In the genomic region with DNA sequence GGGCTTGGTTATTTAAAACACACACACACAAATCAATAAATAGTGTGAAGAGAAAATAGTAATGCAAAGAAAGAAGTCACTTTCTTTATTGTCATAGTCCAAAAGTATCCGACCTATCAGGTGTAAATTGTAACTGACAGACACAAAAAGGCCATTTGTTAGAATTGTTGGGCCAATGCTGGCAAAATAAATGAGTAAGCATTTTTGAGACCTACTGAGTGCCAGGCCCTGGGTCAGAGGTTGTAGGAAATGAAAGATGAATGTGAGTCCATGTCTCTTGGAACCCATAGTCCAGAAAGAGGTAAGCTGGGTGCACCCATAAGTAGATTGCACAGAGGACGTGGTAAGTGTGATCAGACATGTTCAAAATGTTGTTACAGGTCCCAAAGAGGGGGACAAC, we compare ENCODE assay signal across 28 cellular contexts. TPM values are rescaled to one million over a fixed set of nuclear protein-coding genes. Genes with fewer than 3 reads are reported as not detected.
"Had no signal": no experiment of that assay in that cellular context is flagged by ENCODE, and none has a peak within 500 bp of the region (broad histone marks: within the 10 kb centered on the region; RNA-seq: fewer than 3 reads in every experiment).

No MANE protein-coding gene starts in this region.

- H3K4me1 ChIP-seq: colonic mucosa, esophagus squamous epithelium, gastrocnemius medialis, heart right ventricle, left lung, lower lobe of right lung had no signal

- H3K36me3 ChIP-seq: colonic mucosa, esophagus squamous epithelium, gastrocnemius medialis, heart right ventricle, left lung, lower lobe of right lung had no signal

- H3K27ac Mint-ChIP-seq: effector memory CD8-positive, alpha-beta T cell; endodermal cell; mesothelial cell of epicardium had no signal

- FAIRE-seq: endometrium, islet of Langerhans, keratinocyte had no signal

- H3K9me3 Mint-ChIP-seq: dendritic cell treated with granulocyte-macrophage colony-stimulating factor and Interleukin-4, amounts not matched to agents 40 ng/mL and 50 ng/mL, for 4 days; effector memory CD8-positive, alpha-beta T cell; endodermal cell had no signal

- H3K9me3 ChIP-seq: colonic mucosa, esophagus squamous epithelium, gastrocnemius medialis, left lung, lower lobe of right lung, mucosa of descending colon had no signal

- H3K36me3 Mint-ChIP-seq: mesothelial cell of epicardium had no signal

- H3K4me3 Mint-ChIP-seq: dendritic cell treated with granulocyte-macrophage colony-stimulating factor and Interleukin-4, amounts not matched to agents 40 ng/mL and 50 ng/mL, for 4 days; effector memory CD8-positive, alpha-beta T cell; endodermal cell; mesothelial cell of epicardium had no signal

- H3K27me3 ChIP-seq: colonic mucosa, esophagus squamous epithelium, gastrocnemius medialis, heart right ventricle, left lung had no signal

- DNase-seq: colonic mucosa; cortex of kidney; effector CD8-positive, alpha-beta T cell; effector memory CD8-positive, alpha-beta T cell; endodermal cell; erythroblast; esophagus squamous epithelium; foreskin fibroblast; foreskin melanocyte; gastrocnemius medialis; glutamatergic neuron; head of caudate nucleus; heart right ventricle; hippocampal formation; left cardiac atrium; left lung; left ventricle myocardium superior; lower lobe of right lung; mesenchymal stem cell; mucosa of descending colon had no signal

- H3K4me3 ChIP-seq: colonic mucosa, esophagus squamous epithelium, gastrocnemius medialis, heart right ventricle, left lung, lower lobe of right lung, mucosa of descending colon had no signal

- ATAC-seq: effector memory CD8-positive, alpha-beta T cell; esophagus mucosa; gastrocnemius medialis; heart right ventricle; left cardiac atrium; left lung; left ventricle myocardium superior; lower lobe of right lung; mucosa of descending colon had no signal

- H3K4me1 Mint-ChIP-seq: endodermal cell, mesothelial cell of epicardium had no signal

- H3K27ac ChIP-seq: colonic mucosa, epithelial cell of prostate, esophagus squamous epithelium, gastrocnemius medialis, heart right ventricle, left lung, lower lobe of right lung had no signal

- H3K27me3 Mint-ChIP-seq: dendritic cell treated with granulocyte-macrophage colony-stimulating factor and Interleukin-4, amounts not matched to agents 40 ng/mL and 50 ng/mL, for 4 days had no signal

RNA-seq across cellular contexts. Expression of gene EGR2, which starts 13.5 kb away (rescaled TPM):
- total RNA-seq: dermis microvascular lymphatic vessel endothelial cell had no signal
